ENCODE assay signal across 8 cellular contexts in genomic region chr16:79601978-79602609, GRCh38. TPM values are rescaled to one million over a fixed set of nuclear protein-coding genes. Genes with fewer than 3 reads are reported as not detected.
DNase-seq lines count a peak whose midpoint lies in the region; ATAC-seq and TF ChIP-seq lines count a peak whose summit lies in the region.

No MANE protein-coding gene starts in this region.

- DNase-seq in Calu3, result peak; percentile 82
- peak; percentile 45 for DNase-seq in RWPE1 (ENCODE audit: low spot score)
- peak; percentile 88 for DNase-seq in activated naive CD4-positive, alpha-beta T cell treated with Interleukin-2 at 50 U/mL for 16 hours
- DNase-seq in globus pallidus (ENCODE audit: low spot score), result peak; percentile 85
- peak; percentile 80 for DNase-seq in stromal cell of bone marrow (ENCODE audit: low read depth)

- H3K9me3 ChIP-seq in neutrophil, result no peaks in the 10 kb centered on the region

- no peaks in the 10 kb centered on the region for H3K36me3 ChIP-seq in neutrophil

- TF ChIP-seq RAD21 in Ishikawa (IDR thresholded peaks at IDR 0.05; ENCODE audit: low read depth), result peak; percentile 59

- intact Hi-C loops in Calu3 (cut with micrococcal nuclease; ENCODE audit: unreplicated experiment), result loop anchor here (2.0 to 5.0 kb wide), 8 partner anchors 40 to 1479 kb away; no protein-coding TSS in a partner anchor

- peaks cover 64% of the 10 kb centered on the region for H3K27me3 Mint-ChIP-seq in Calu3 (ENCODE audit: unreplicated experiment)

- H3K36me3 Mint-ChIP-seq in Calu3 (ENCODE audit: insufficient read depth, unreplicated experiment), result peaks cover 30% of the 10 kb centered on the region

- CTCF ChIA-PET in Calu3 (lab: Charles Lee), result interaction anchor here (0.7 to 2.5 kb wide), 14 partner anchors 11 to 864 kb away, joined by 3 to 28 read pairs (median 4); no protein-coding TSS in a partner anchor
- CTCF ChIA-PET in RWPE1 (lab: Yijun Ruan, JAX), result interaction anchor here (0.6 to 1.3 kb wide), 51 partner anchors 9 to 1762 kb away, joined by 3 to 11 read pairs (median 5); no protein-coding TSS in a partner anchor

- peak; percentile 84 for TF ChIP-seq CTCF in Calu3 (IDR thresholded peaks at IDR 0.05; ENCODE audit: unreplicated experiment)
- TF ChIP-seq CTCF in RWPE1 (conservative IDR thresholded peaks at IDR 0.05; ENCODE audit: low read depth), result peak; percentile 73
- peak; percentile 38 for TF ChIP-seq CTCF in neutrophil (IDR thresholded peaks at IDR 0.05)

- H3K27ac Mint-ChIP-seq in Calu3 (ENCODE audit: unreplicated experiment), result peak overlapping the region; percentile 10

- no peaks in the 10 kb centered on the region for H3K9me3 Mint-ChIP-seq in Calu3 (ENCODE audit: low read depth, unreplicated experiment)

- peak overlapping the region; percentile 97 for H3K27ac ChIP-seq in RWPE1
- H3K27ac ChIP-seq in neutrophil, result no peak overlapping the region

- POLR2A ChIA-PET in RWPE1 (lab: Yijun Ruan, JAX; ENCODE audit: low non-redundant PET), result interaction anchor here (0.7 kb wide), 3 partner anchors 52 to 328 kb away, joined by 3 to 4 read pairs (median 3); no protein-coding TSS in a partner anchor

- no TSS peak for BruUV-seq in Calu3 (replicated peaks; lab: Mats Ljungman, UMichigan)

- ATAC-seq in HG03565 (IDR thresholded peaks at IDR 0.05; ENCODE audit: unreplicated experiment), result no peak

- H3K4me1 Mint-ChIP-seq in Calu3 (ENCODE audit: low read depth, unreplicated experiment), result peaks cover 24% of the 10 kb centered on the region

- peaks cover 22 to 27% of the 10 kb centered on the region in 2 experiments for H3K4me1 ChIP-seq in neutrophil (ENCODE audit: control insufficient read depth in 1 of 2, insufficient read depth in 1 of 2, low read depth in 1 of 2, low read length in 1 of 2)

- no peak for TF ChIP-seq EP300 in Ishikawa (IDR thresholded peaks at IDR 0.05; ENCODE audit: borderline replicate concordance)

- H3K4me3 Mint-ChIP-seq in Calu3 (ENCODE audit: low read depth, unreplicated experiment), result peak overlapping the region; percentile 81

- peak overlapping the region in 1 of 2 experiments; percentile 48 for H3K4me3 ChIP-seq in neutrophil (ENCODE audit: low read depth in 1 of 2, low read length in 1 of 2)

- H3K27me3 ChIP-seq in neutrophil, result peaks cover 98% of the 10 kb centered on the region

TF ChIP-seq in Ishikawa, 13 proteins besides CTCF, POLR2A, EP300 and RAD21:
- TF ChIP-seq YY1 (IDR thresholded peaks at IDR 0.05; ENCODE audit: low read depth) (no peak), ZBTB7A (IDR thresholded peaks at IDR 0.05; ENCODE audit: low read depth) (no peak)

RNA-seq across cellular contexts. Expression of gene MAF, which starts 1.6 kb away (rescaled TPM):
- 0.64 and 0.97 TPM in 2 replicates for total RNA-seq in Calu3 (2022)
